25 cellular contexts compared by ENCODE assay signal in genomic region chr15:38512901-38513300, GRCh38. TPM values are rescaled to one million over a fixed set of nuclear protein-coding genes. Genes with fewer than 3 reads are reported as not detected.
DNase-seq lines count a peak whose midpoint lies in the region; ATAC-seq lines count a peak whose summit lies in the region.
"Had no signal": no experiment of that assay in that cellular context is flagged by ENCODE, and none has a peak within 500 bp of the region (broad histone marks: within the 10 kb centered on the region; RNA-seq: fewer than 3 reads in every experiment).

No MANE protein-coding gene starts in this region.

- no peaks in the 10 kb centered on the region for H3K4me1 ChIP-seq in CD4-positive, CD25-positive, alpha-beta regulatory T cell (ENCODE audit: control insufficient read depth, insufficient read depth, low read length, poor library complexity, severe bottlenecking)
- H3K4me1 ChIP-seq: adrenal gland, left ventricle myocardium inferior, Peyer's patch, stomach, uterus had no signal

- peak overlapping the region in 2 of 3 donors; percentile 28 to 87 for H3K27ac Mint-ChIP-seq in CD4-positive, CD25-positive, alpha-beta regulatory T cell
- H3K27ac Mint-ChIP-seq in effector memory CD8-positive, alpha-beta T cell: peak overlapping the region; percentile 82 to 87
- H3K27ac Mint-ChIP-seq: dendritic cell treated with granulocyte-macrophage colony-stimulating factor and Interleukin-4, amounts not matched to agents 40 ng/mL and 50 ng/mL, for 4 days; endodermal cell had no signal

- no peak overlapping the region for H3K4me3 ChIP-seq in CD4-positive, CD25-positive, alpha-beta regulatory T cell (ENCODE audit: low read depth, low read length)
- H3K4me3 ChIP-seq: adrenal gland, left ventricle myocardium inferior, Peyer's patch, stomach, uterus had no signal

- H3K9me3 ChIP-seq in CD4-positive, CD25-positive, alpha-beta regulatory T cell (ENCODE audit: control insufficient read depth in 2 of 2, low read length in 2 of 2): no peaks in the 10 kb centered on the region
- H3K9me3 ChIP-seq: adrenal gland, left ventricle myocardium inferior, neutrophil, Peyer's patch, stomach, uterus had no signal

- in situ Hi-C loops in G401 (cut with HindIII; ENCODE audit: low sequenced_read_pairs): no loop called here

- peak; percentile 36 for DNase-seq in NCI-H82 (lab: John Stamatoyannopoulos, UW)
- no peak for DNase-seq in NCI-H82 treated with DMSO at 0.1 percent for 48 hours (lab: John Stamatoyannopoulos, UW; ENCODE audit: unreplicated experiment)
- no peak for DNase-seq in CD4-positive, CD25-positive, alpha-beta regulatory T cell
- DNase-seq in G401 (ENCODE audit: low spot score): peak; percentile 58
- DNase-seq in effector memory CD8-positive, alpha-beta T cell: no peak
- DNase-seq in KG1 (lab: John Stamatoyannopoulos, UW): no peak
- DNase-seq: activated gamma-delta T cell; adrenal gland; central memory CD4-positive, alpha-beta T cell; endodermal cell; HCEC 1CT; Kasumi-1; left ventricle myocardium inferior; NCI-H524; Peyer's patch; posterior cingulate gyrus; right cardiac atrium; stimulated activated CD4-positive, alpha-beta T cell treated with anti-CD3 and anti-CD28 coated beads, Interleukin-2, amount 100 ng/mL, for 24 hours; stimulated activated CD8-positive, alpha-beta memory T cell treated with anti-CD3 and anti-CD28 coated beads, Interleukin-4, amount 100 ng/mL, for 48 hours; stomach; uterus had no signal

- no peak overlapping the region for H3K4me3 Mint-ChIP-seq in CD4-positive, CD25-positive, alpha-beta regulatory T cell
- no peak overlapping the region for H3K4me3 Mint-ChIP-seq in effector memory CD8-positive, alpha-beta T cell
- H3K4me3 Mint-ChIP-seq: dendritic cell treated with granulocyte-macrophage colony-stimulating factor and Interleukin-4, amounts not matched to agents 40 ng/mL and 50 ng/mL, for 4 days; endodermal cell had no signal

- peaks cover 99% of the 10 kb centered on the region for H3K36me3 ChIP-seq in CD4-positive, CD25-positive, alpha-beta regulatory T cell (ENCODE audit: control insufficient read depth, insufficient read depth, low read length)
- H3K36me3 ChIP-seq: adrenal gland, left ventricle myocardium inferior, Peyer's patch, stomach, uterus had no signal

- H3K36me3 Mint-ChIP-seq in CD4-positive, CD25-positive, alpha-beta regulatory T cell: peaks cover 70% of the 10 kb centered on the region
- H3K36me3 Mint-ChIP-seq in effector memory CD8-positive, alpha-beta T cell (ENCODE audit: insufficient read depth): peaks cover 82% of the 10 kb centered on the region

- ATAC-seq in CD4-positive, CD25-positive, alpha-beta regulatory T cell (ENCODE audit: low read depth in 2 of 2): no peak
- ATAC-seq in effector memory CD8-positive, alpha-beta T cell (replicated peaks): no peak
- ATAC-seq in HG03460 (IDR thresholded peaks at IDR 0.05; ENCODE audit: unreplicated experiment): no peak
- ATAC-seq: esophagus mucosa, right cardiac atrium had no signal

- H3K27me3 Mint-ChIP-seq in CD4-positive, CD25-positive, alpha-beta regulatory T cell: no peaks in the 10 kb centered on the region
- no peaks in the 10 kb centered on the region for H3K27me3 Mint-ChIP-seq in effector memory CD8-positive, alpha-beta T cell

- peaks cover 6 to 32% (median 21%) of the 10 kb centered on the region in 4 donors for H3K4me1 Mint-ChIP-seq in CD4-positive, CD25-positive, alpha-beta regulatory T cell
- H3K4me1 Mint-ChIP-seq in effector memory CD8-positive, alpha-beta T cell (ENCODE audit: low read depth in 2 of 2): peaks cover 2 to 16% of the 10 kb centered on the region in 2 donors

- no peak overlapping the region for H3K27ac ChIP-seq in CD4-positive, CD25-positive, alpha-beta regulatory T cell (ENCODE audit: insufficient read depth, low read length, poor library complexity, severe bottlenecking)
- H3K27ac ChIP-seq: adrenal gland, left ventricle myocardium inferior, neutrophil, Peyer's patch, stomach, uterus had no signal

- no peaks in the 10 kb centered on the region for H3K27me3 ChIP-seq in CD4-positive, CD25-positive, alpha-beta regulatory T cell (ENCODE audit: control insufficient read depth, insufficient read depth, low read length)
- H3K27me3 ChIP-seq: adrenal gland, neutrophil, Peyer's patch, uterus had no signal

- H3K9me3 Mint-ChIP-seq in CD4-positive, CD25-positive, alpha-beta regulatory T cell: no peaks in the 10 kb centered on the region
- H3K9me3 Mint-ChIP-seq in effector memory CD8-positive, alpha-beta T cell: no peaks in the 10 kb centered on the region
- H3K9me3 Mint-ChIP-seq: dendritic cell treated with granulocyte-macrophage colony-stimulating factor and Interleukin-4, amounts not matched to agents 40 ng/mL and 50 ng/mL, for 4 days; endodermal cell had no signal

RNA-seq across cellular contexts. Expression of gene RASGRP1, which starts 51.7 kb away (rescaled TPM):
- 216 TPM for total RNA-seq in CD4-positive, CD25-positive, alpha-beta regulatory T cell
- 100 to 1,000 TPM in 1 of 4 donors, 10 to 100 TPM in 3; 74.5 to 108 (median 86.6) TPM for polyA plus RNA-seq in CD4-positive, CD25-positive, alpha-beta regulatory T cell
- total RNA-seq in G401 (2014; rRNA removed; shearing (Covaris generic)): not detected in 2 replicates

RNA-seq across cellular contexts. Expression of gene FAM98B, which starts 59.0 kb away (rescaled TPM):
- 19.3 TPM for total RNA-seq in CD4-positive, CD25-positive, alpha-beta regulatory T cell
- polyA plus RNA-seq in CD4-positive, CD25-positive, alpha-beta regulatory T cell: 1 to 10 TPM; 2.2 to 4.4 (median 3.8) TPM
- total RNA-seq in G401 (2014; rRNA removed; shearing (Covaris generic)): 5.9 and 37.9 TPM in 2 replicates

Comparison
In these comparisons a context has a peak if more than half of its experiments do, and no peak if none do; other contexts are left out.
1. DNase-seq: peak in NCI-H82 (single experiment) and G401 (single experiment); none in NCI-H82 treated with DMSO at 0.1 percent for 48 hours (single experiment), CD4-positive, CD25-positive, alpha-beta regulatory T cell (0 of 3), effector memory CD8-positive, alpha-beta T cell (0 of 3) and KG1 (single experiment).
2. RNA of gene RASGRP1, which starts 51.7 kb away (total RNA-seq): 216 TPM in CD4-positive, CD25-positive, alpha-beta regulatory T cell (single experiment); not detected in G401; every median in the first group is over 100 times any median in the second.